ENCODE assay signal across 2 cellular contexts in the genomic region with DNA sequence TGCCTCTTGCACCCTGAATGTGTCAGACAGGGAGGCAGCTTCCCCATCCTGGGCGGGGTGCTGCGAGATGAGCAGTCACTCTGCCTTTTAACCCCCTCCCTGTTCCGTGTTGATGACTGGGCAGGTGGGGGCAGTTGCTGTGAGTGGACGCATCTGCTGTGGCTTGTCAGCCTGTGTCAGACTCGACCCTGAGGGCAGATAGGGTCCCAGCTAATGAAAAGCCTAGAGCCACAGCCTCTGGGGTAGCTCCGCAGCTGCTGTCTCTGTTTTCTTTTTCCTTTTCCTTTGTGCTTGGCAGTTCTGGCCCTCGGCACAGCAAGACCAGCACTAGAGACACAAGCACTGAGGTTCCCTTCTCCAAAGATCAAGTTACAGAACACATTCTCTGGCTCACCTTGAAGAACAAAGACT.
TF ChIP-seq lines count a peak whose summit lies in the region.

No MANE protein-coding gene starts in this region.

TF ChIP-seq in HEK293, 187 proteins besides CTCF, POLR2A, EP300 and RAD21:
- TF ChIP-seq FEZF1 (tag by site-specific recombination; IDR thresholded peaks at IDR 0.05) (peak; percentile 77), RBAK (tag by site-specific recombination; IDR thresholded peaks at IDR 0.05) (no peak), ZNF423 (tag by site-specific recombination; IDR thresholded peaks at IDR 0.05) (no peak)

TF ChIP-seq in HepG2, 621 proteins besides CTCF, POLR2A, EP300 and RAD21:
- TF ChIP-seq, protein P1, sequence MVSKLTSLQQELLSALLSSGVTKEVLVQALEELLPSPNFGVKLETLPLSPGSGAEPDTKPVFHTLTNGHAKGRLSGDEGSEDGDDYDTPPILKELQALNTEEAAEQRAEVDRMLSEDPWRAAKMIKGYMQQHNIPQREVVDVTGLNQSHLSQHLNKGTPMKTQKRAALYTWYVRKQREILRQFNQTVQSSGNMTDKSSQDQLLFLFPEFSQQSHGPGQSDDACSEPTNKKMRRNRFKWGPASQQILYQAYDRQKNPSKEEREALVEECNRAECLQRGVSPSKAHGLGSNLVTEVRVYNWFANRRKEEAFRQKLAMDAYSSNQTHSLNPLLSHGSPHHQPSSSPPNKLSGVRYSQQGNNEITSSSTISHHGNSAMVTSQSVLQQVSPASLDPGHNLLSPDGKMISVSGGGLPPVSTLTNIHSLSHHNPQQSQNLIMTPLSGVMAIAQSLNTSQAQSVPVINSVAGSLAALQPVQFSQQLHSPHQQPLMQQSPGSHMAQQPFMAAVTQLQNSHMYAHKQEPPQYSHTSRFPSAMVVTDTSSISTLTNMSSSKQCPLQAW (CRISPR knock-in tag; IDR thresholded peaks at IDR 0.05): no peak
- TF ChIP-seq TCF7L2 (IDR thresholded peaks at IDR 0.05; ENCODE audit: low read depth, low read length) (no peak), THAP7 (CRISPR knock-in tag; IDR thresholded peaks at IDR 0.05) (no peak), ZNF816 (CRISPR knock-in tag; IDR thresholded peaks at IDR 0.05; ENCODE audit: borderline replicate concordance) (no peak), RBM39 (IDR thresholded peaks at IDR 0.05; ENCODE audit: low read depth, low read length, poor library complexity, severe bottlenecking) (no peak), ZNF335 (CRISPR knock-in tag; IDR thresholded peaks at IDR 0.05) (no peak), XRCC5 (optimal IDR thresholded peaks at IDR 0.05; ENCODE audit: low read length) (no peak), TIGD3 (CRISPR knock-in tag; IDR thresholded peaks at IDR 0.05; ENCODE audit: borderline replicate concordance) (no peak), ZNF224 (CRISPR knock-in tag; IDR thresholded peaks at IDR 0.05) (no peak), ZNF451 (CRISPR knock-in tag; IDR thresholded peaks at IDR 0.05) (no peak)
